ENCODE assay signal across 1 cellular context in the genomic region with DNA sequence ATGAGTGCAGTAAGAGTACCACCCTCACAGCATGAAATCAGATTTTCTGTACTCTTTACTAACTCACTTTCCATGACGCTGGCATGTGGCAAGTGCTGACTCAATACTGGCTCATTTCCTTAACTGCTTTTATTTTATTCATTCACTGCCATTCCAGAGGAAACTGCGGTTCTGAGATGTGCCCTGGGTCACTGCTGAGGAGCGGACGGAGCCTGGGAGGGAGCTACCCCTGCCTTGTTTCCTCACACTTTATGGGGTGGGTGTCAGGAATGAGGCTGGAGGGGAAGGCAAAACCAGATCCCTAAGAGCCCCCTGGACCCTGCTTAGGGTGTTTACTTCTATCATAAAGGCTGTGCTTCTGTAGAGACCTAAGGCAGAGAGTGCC.
A peak's percentile ranks its signal among the peaks of the same experiment; 100 is the strongest.
TF ChIP-seq lines count a peak whose summit lies in the region.

No MANE protein-coding gene starts in this region.

TF ChIP-seq in HCT116, 20 proteins besides CTCF, POLR2A, EP300 and RAD21 (continued from another document):
- TF ChIP-seq SP1 (IDR thresholded peaks at IDR 0.05; ENCODE audit: low read depth) (no peak), POLR2AphosphoS5 (IDR thresholded peaks at IDR 0.05; ENCODE audit: low read depth, low read length) (peak; percentile 53; the same call in 1 of the 2 replicates), ZBTB33 (IDR thresholded peaks at IDR 0.05; ENCODE audit: extremely low read depth, insufficient replicate concordance, low read length) (peak; percentile 75), SIN3A (IDR thresholded peaks at IDR 0.05; ENCODE audit: low read depth) (no peak), EZH2 (IDR thresholded peaks at IDR 0.05) (no peak), JUND (IDR thresholded peaks at IDR 0.05) (no peak), SRF (IDR thresholded peaks at IDR 0.05; ENCODE audit: low read depth) (no peak), TCF7L2 (IDR thresholded peaks at IDR 0.05; ENCODE audit: borderline replicate concordance, extremely low read depth, insufficient read depth, insufficient read length) (peak; percentile 80), MAX (IDR thresholded peaks at IDR 0.05) (no peak), FOSL1 (IDR thresholded peaks at IDR 0.05; ENCODE audit: low read depth) (no peak), YY1 (IDR thresholded peaks at IDR 0.05; ENCODE audit: extremely low read depth, insufficient replicate concordance, low read depth, low read length) (peak; percentile 32), ELF1 (IDR thresholded peaks at IDR 0.05; ENCODE audit: borderline replicate concordance, low read depth) (no peak), CEBPB (IDR thresholded peaks at IDR 0.05; ENCODE audit: low read depth) (no peak)
